In the genomic region with DNA sequence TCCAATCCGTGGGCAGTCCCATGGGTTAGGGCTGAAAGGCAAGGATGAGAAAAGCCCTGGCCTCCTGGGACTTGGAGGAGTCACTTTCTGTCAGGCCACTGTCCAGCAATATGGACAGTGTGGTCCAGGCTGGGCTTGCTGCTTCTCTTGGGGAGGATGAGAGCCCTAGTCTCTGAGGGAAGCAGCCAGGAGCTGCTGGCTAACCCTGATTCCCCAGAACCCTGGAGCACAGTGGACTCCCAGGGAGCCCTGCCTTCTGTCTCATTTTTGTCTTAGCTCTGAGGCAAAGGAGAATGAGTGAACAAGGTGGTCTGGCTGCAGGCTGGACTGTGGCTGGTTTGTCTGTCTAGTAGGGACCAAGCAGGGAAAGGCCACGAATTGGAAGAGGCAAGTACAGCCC, we compare ENCODE assay signal across 21 cellular contexts. TPM values are rescaled to one million over a fixed set of nuclear protein-coding genes. Genes with fewer than 3 reads are reported as not detected.
"Had no signal": no experiment of that assay in that cellular context is flagged by ENCODE, and none has a peak within 500 bp of the region (broad histone marks: within the 10 kb centered on the region; RNA-seq: fewer than 3 reads in every experiment).

No MANE protein-coding gene starts in this region.

- H3K36me3 ChIP-seq: neural progenitor cell, pancreas, thyroid gland, uterus had no signal

- H3K27ac ChIP-seq: hepatocyte, neural progenitor cell, pancreas, thyroid gland, uterus had no signal

- H3K27me3 ChIP-seq: dorsolateral prefrontal cortex, hepatocyte, neural progenitor cell, pancreas, thyroid gland, upper lobe of left lung, uterus had no signal

- DNase-seq: cortex of kidney; dorsolateral prefrontal cortex; effector CD8-positive, alpha-beta T cell; foreskin melanocyte; head of caudate nucleus; left colon; mucosa of descending colon; natural killer cell; occipital lobe; small intestine; stimulated activated CD4-positive, alpha-beta T cell treated with anti-CD3 and anti-CD28 coated beads, Interleukin-12 subunit alpha, Interleukin-12 subunit beta, amount 100 ng/mL, for 4 hours; stimulated activated naive CD4-positive, alpha-beta T cell treated with Interleukin-2 at 50 U/mL for 16 hours; thyroid gland; upper lobe of left lung; uterus had no signal

- H3K9me3 ChIP-seq: mucosa of descending colon, pancreas, thyroid gland, upper lobe of left lung, uterus had no signal

- ATAC-seq: left colon, mucosa of descending colon, natural killer cell, pancreas, right cardiac atrium had no signal

- H3K4me3 ChIP-seq: dorsolateral prefrontal cortex, hepatocyte, mucosa of descending colon, neural progenitor cell, pancreas, thyroid gland, upper lobe of left lung, uterus had no signal

- H3K4me1 ChIP-seq: pancreas had no signal

- FAIRE-seq: pancreas, small intestine had no signal

RNA-seq across cellular contexts. Expression of a gene that starts 23.8 kb away (rescaled TPM):
- total RNA-seq: kidney epithelial cell, occipital lobe, progenitor cell of endocrine pancreas, thyroid gland had no signal
